Comparison of ENCODE assay signal across 1 cellular context in the genomic region with DNA sequence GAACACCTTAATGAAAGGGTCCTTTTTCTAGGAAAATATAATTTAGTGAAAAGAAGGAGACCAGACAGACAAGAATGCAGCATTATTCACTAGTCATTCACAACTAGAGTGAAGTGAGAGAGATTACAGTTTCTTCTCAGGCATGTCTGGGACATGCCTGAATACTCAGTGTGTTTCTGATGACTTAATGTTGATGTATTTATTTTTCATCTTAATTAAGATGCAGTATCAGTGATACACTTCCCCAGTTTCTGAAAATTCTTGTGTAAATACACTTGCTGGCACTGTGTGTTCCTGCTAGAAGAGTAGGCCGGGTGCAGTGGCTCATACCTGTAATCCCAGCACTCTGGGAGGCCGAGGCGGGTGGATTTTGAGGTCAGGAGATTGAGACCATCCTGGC.
TF ChIP-seq lines count a peak whose summit lies in the region.

No MANE protein-coding gene starts in this region.

TF ChIP-seq in SK-N-SH, 30 proteins besides CTCF, POLR2A, EP300 and RAD21 (continued from another document):
- TF ChIP-seq FOXJ3 (CRISPR knock-in tag; IDR thresholded peaks at IDR 0.05) (no peak), TEAD4 (IDR thresholded peaks at IDR 0.05; ENCODE audit: borderline replicate concordance, insufficient read depth) (no peak), SMC3 (IDR thresholded peaks at IDR 0.05; ENCODE audit: low read depth, low read length) (no peak), POLR2AphosphoS5 (IDR thresholded peaks at IDR 0.05; ENCODE audit: low read depth, low read length) (no peak), GABPA (IDR thresholded peaks at IDR 0.05; ENCODE audit: low read depth) (no peak), GATA2 (CRISPR knock-in tag; IDR thresholded peaks at IDR 0.05) (no peak), JUND (IDR thresholded peaks at IDR 0.05) (no peak), NFIC (IDR thresholded peaks at IDR 0.05; ENCODE audit: borderline replicate concordance) (no peak), FOSL2 (IDR thresholded peaks at IDR 0.05; ENCODE audit: borderline replicate concordance, low read depth) (no peak), RFX5 (IDR thresholded peaks at IDR 0.05; ENCODE audit: low read length) (no peak)
- TF ChIP-seq, protein P1, sequence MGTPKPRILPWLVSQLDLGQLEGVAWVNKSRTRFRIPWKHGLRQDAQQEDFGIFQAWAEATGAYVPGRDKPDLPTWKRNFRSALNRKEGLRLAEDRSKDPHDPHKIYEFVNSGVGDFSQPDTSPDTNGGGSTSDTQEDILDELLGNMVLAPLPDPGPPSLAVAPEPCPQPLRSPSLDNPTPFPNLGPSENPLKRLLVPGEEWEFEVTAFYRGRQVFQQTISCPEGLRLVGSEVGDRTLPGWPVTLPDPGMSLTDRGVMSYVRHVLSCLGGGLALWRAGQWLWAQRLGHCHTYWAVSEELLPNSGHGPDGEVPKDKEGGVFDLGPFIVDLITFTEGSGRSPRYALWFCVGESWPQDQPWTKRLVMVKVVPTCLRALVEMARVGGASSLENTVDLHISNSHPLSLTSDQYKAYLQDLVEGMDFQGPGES (IDR thresholded peaks at IDR 0.05; ENCODE audit: low read depth, low read length) = no peak
